Comparison of ENCODE assay signal across 8 cellular contexts in the genomic region with DNA sequence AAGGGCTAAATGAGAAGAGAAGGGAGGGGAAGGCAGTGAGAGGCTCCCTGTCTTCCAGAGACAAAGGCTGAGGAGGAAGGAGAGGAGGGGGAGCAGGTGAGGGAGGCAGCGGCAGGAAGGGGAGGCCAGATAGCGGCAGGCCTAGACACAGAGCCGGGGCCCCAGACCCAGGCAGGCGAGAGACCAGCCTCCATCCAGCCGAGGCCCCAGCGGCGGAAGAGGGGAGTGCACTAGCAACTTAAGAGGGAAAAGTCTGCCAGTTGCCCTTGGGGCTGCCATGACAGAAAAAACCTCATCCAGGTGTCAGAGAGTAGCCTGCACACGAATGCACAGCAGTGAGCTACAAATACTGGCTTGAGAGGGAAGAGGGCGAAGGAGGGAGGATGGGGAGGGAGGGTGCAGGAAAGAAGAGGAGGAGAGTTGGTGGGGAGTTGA. TPM values are rescaled to one million over a fixed set of nuclear protein-coding genes. Genes with fewer than 3 reads are reported as not detected.
DNase-seq lines count a peak whose midpoint lies in the region; ATAC-seq and TF ChIP-seq lines count a peak whose summit lies in the region.

No MANE protein-coding gene starts in this region.

- no peaks in the 10 kb centered on the region for H3K36me3 Mint-ChIP-seq in chondrocyte (ENCODE audit: low read depth)

- no peak for ATAC-seq in GM21717 (IDR thresholded peaks at IDR 0.05; ENCODE audit: unreplicated experiment)

- DNase-seq in NCI-H1694 treated with DMSO at 0.1 percent for 48 hours (lab: John Stamatoyannopoulos, UW): peak; percentile 23
- no peak for DNase-seq in NCI-H1694 (lab: John Stamatoyannopoulos, UW)
- DNase-seq in OCI-M1 (lab: John Stamatoyannopoulos, UW): peak; percentile 86
- peak; percentile 62 for DNase-seq in chondrocyte (ENCODE audit: low spot score)
- DNase-seq in posterior vena cava (ENCODE audit: low spot score): peak; percentile 79
- no peak for DNase-seq in stimulated activated naive CD4-positive, alpha-beta T cell treated with Interleukin-2 at 50 U/mL for 16 hours (lab: John Stamatoyannopoulos, UW)
- DNase-seq in Ammon's horn (ENCODE audit: low spot score): no peak

- H3K9me3 Mint-ChIP-seq in chondrocyte (ENCODE audit: low read depth): no peaks in the 10 kb centered on the region

- H3K27me3 Mint-ChIP-seq in chondrocyte (ENCODE audit: low read depth): peaks cover 7% of the 10 kb centered on the region

- peaks cover 7% of the 10 kb centered on the region for H3K4me1 Mint-ChIP-seq in chondrocyte (ENCODE audit: low read depth)

- peak; percentile 66 for TF ChIP-seq CTCF in chondrocyte (IDR thresholded peaks at IDR 0.05)

- H3K27ac Mint-ChIP-seq in chondrocyte (ENCODE audit: unreplicated experiment): no peak overlapping the region

- H3K4me3 Mint-ChIP-seq in chondrocyte (ENCODE audit: unreplicated experiment): no peak overlapping the region

- intact Hi-C loops in posterior vena cava (cut with DNase I): no loop called here

RNA-seq across cellular contexts. Expression of gene IGLL1, which starts 46.7 kb away (rescaled TPM):
- not detected in 3 replicates for total RNA-seq in chondrocyte
- not detected for total RNA-seq in posterior vena cava

Comparison
In these comparisons a context has a peak if more than half of its experiments do, and no peak if none do; other contexts are left out.
1. DNase-seq: peak in NCI-H1694 treated with DMSO at 0.1 percent for 48 hours (single experiment), OCI-M1 (single experiment), chondrocyte (single experiment) and posterior vena cava (single experiment); none in NCI-H1694 (single experiment), stimulated activated naive CD4-positive, alpha-beta T cell treated with Interleukin-2 at 50 U/mL for 16 hours (single experiment) and Ammon's horn (single experiment).